ENCODE assay signal across 11 cellular contexts in genomic region chr4:37734989-37735388, GRCh38.
"Had no signal": no experiment of that assay in that cellular context is flagged by ENCODE, and none has a peak within 500 bp of the region (broad histone marks: within the 10 kb centered on the region; RNA-seq: fewer than 3 reads in every experiment).

No MANE protein-coding gene starts in this region.

- H3K27ac Mint-ChIP-seq: GM23338, H9, HFFc6 had no signal

- H3K4me2 ChIP-seq: GM23338 had no signal

- H3K4me1 ChIP-seq: HAP-1 had no signal

- H3K27ac ChIP-seq: GM23248 had no signal

- H3K9me3 Mint-ChIP-seq: HFFc6 had no signal

- H3K9me3 ChIP-seq: HAP-1 had no signal

- H3K4me3 Mint-ChIP-seq: GM23338, H9, HFFc6 had no signal

- H3K9ac ChIP-seq: GM23248 had no signal

- H3K36me3 ChIP-seq: HAP-1 had no signal

- DNase-seq: GM23248, GOT3, H7, H9, HCEC 1CT, HFFc6 had no signal

- FAIRE-seq: H1, H54 had no signal

- H2AFZ ChIP-seq: GM23248, GM23338 had no signal

- ATAC-seq: GM23338, HCT116 had no signal

- H3K4me3 ChIP-seq: GM23248, GM23338, HAP-1 had no signal
